In genomic region chr13:42577538-42577937, GRCh38 we compare ENCODE assay signal across 31 cellular contexts. TPM values are rescaled to one million over a fixed set of nuclear protein-coding genes. Genes with fewer than 3 reads are reported as not detected.
DNase-seq lines count a peak whose midpoint lies in the region; ATAC-seq, FAIRE-seq and TF ChIP-seq lines count a peak whose summit lies in the region.
"Had no signal": no experiment of that assay in that cellular context is flagged by ENCODE, and none has a peak within 500 bp of the region (broad histone marks: within the 10 kb centered on the region; RNA-seq: fewer than 3 reads in every experiment).

No MANE protein-coding gene starts in this region.

- FAIRE-seq in GM12892 (lab: Jason Lieb, UNC), result peak; percentile 67
- FAIRE-seq: A204.1, D721Med, HTR-8/SVneo had no signal

- peak; percentile 24 for ATAC-seq in CD4-positive, alpha-beta T cell (ENCODE audit: poor library complexity)
- ATAC-seq: Right ventricle myocardium inferior had no signal

- CTCF ChIA-PET in CD4-positive, alpha-beta T cell (lab: Charles Lee), result interaction anchor here (1.0 kb wide), 1 partner anchor 106 kb away, joined by 3 read pairs; no protein-coding TSS in a partner anchor
- CTCF ChIA-PET in activated CD4-positive, alpha-beta memory T cell treated with anti-CD3 and anti-CD28 coated beads for 36 hours (lab: Charles Lee), result no interaction called here

- no peaks in the 10 kb centered on the region for H3K36me3 Mint-ChIP-seq in CD4-positive, alpha-beta T cell (ENCODE audit: low read depth)
- no peaks in the 10 kb centered on the region for H3K36me3 Mint-ChIP-seq in activated CD4-positive, alpha-beta memory T cell treated with anti-CD3 and anti-CD28 coated beads for 36 hours
- H3K36me3 Mint-ChIP-seq: CD4-positive, CD25-positive, alpha-beta regulatory T cell had no signal

- H3K27ac Mint-ChIP-seq in CD4-positive, alpha-beta T cell, result no peak overlapping the region
- peak overlapping the region; percentile 25 for H3K27ac Mint-ChIP-seq in activated CD4-positive, alpha-beta memory T cell treated with anti-CD3 and anti-CD28 coated beads for 36 hours
- H3K27ac Mint-ChIP-seq: CD4-positive, CD25-positive, alpha-beta regulatory T cell; HFFc6 had no signal

- no peak for TF ChIP-seq CTCF in CD4-positive, alpha-beta T cell (IDR thresholded peaks at IDR 0.05)

- H3K27ac ChIP-seq in CD4-positive, alpha-beta T cell (ENCODE audit: low read depth, low read length), result no peak overlapping the region
- no peak overlapping the region for H3K27ac ChIP-seq in iPS-20b (ENCODE audit: low read length)
- H3K27ac ChIP-seq: BLaER1, GM23248, PC-9, SJSA1 had no signal

- H3K9me3 Mint-ChIP-seq in CD4-positive, alpha-beta T cell, result no peaks in the 10 kb centered on the region
- no peaks in the 10 kb centered on the region for H3K9me3 Mint-ChIP-seq in activated CD4-positive, alpha-beta memory T cell treated with anti-CD3 and anti-CD28 coated beads for 36 hours

- H3K27me3 Mint-ChIP-seq in CD4-positive, alpha-beta T cell, result peaks cover 6% of the 10 kb centered on the region
- peaks cover 20% of the 10 kb centered on the region for H3K27me3 Mint-ChIP-seq in activated CD4-positive, alpha-beta memory T cell treated with anti-CD3 and anti-CD28 coated beads for 36 hours

- H3K4me1 ChIP-seq in iPS-20b (ENCODE audit: insufficient read depth, low read length), result peaks cover 26% of the 10 kb centered on the region
- H3K4me1 ChIP-seq: BLaER1, HAP-1, SJSA1 had no signal

- peaks cover 33% of the 10 kb centered on the region for H3K4me1 Mint-ChIP-seq in CD4-positive, alpha-beta T cell (ENCODE audit: low read depth)
- H3K4me1 Mint-ChIP-seq in activated CD4-positive, alpha-beta memory T cell treated with anti-CD3 and anti-CD28 coated beads for 36 hours (ENCODE audit: low read depth), result peaks cover 34% of the 10 kb centered on the region

- no peaks in the 10 kb centered on the region for H3K9me3 ChIP-seq in CD4-positive, alpha-beta T cell (ENCODE audit: control insufficient read depth, low read length)
- H3K9me3 ChIP-seq in iPS-20b (ENCODE audit: insufficient read depth, low read depth, low read length), result 0 out of 2 replicates have a peak, but pooled peaks cover under 1% of the 10 kb centered on the region
- H3K9me3 ChIP-seq: HAP-1, MG63, SJSA1 had no signal

- peak overlapping the region; percentile 39; the same call in 1 of the 2 replicates for H3K9ac ChIP-seq in iPS-20b (ENCODE audit: low read depth, low read length)
- H3K9ac ChIP-seq: BLaER1, GM23248 had no signal

- H3K27me3 ChIP-seq in CD4-positive, alpha-beta T cell (ENCODE audit: control insufficient read depth, insufficient read depth, low read length), result no peaks in the 10 kb centered on the region
- H3K27me3 ChIP-seq in iPS-20b (ENCODE audit: insufficient read depth, low read length), result peaks cover 37% of the 10 kb centered on the region
- H3K27me3 ChIP-seq: BLaER1 had no signal

- DNase-seq in CD4-positive, alpha-beta T cell, result no peak
- DNase-seq in GM12892 (ENCODE audit: insufficient read length) (no peak), NCI-H524 treated with DMSO at 0.1 percent for 48 hours (lab: John Stamatoyannopoulos, UW) (no peak)
- DNase-seq in activated CD4-positive, alpha-beta memory T cell treated with anti-CD3 and anti-CD28 coated beads for 36 hours, result no peak
- no peak for DNase-seq in stimulated activated naive CD4-positive, alpha-beta T cell treated with Interleukin-2 at 50 U/mL for 16 hours (lab: John Stamatoyannopoulos, UW)
- no peak for DNase-seq in activated CD4-positive, alpha-beta T cell treated with anti-CD3 and anti-CD28 coated beads, Interleukin-2, amount 50 U/mL, for 4 hours
- DNase-seq in activated CD8-positive, alpha-beta memory T cell treated with anti-CD3 and anti-CD28 coated beads for 24 hours, result no peak
- DNase-seq: DMS53, GM23248, HFFc6, KBM-7, MG63, NCI-H1105 treated with DMSO at 0.1 percent for 48 hours, NCI-H146, NCI-H2029, NCI-H446, NCI-H526 treated with DMSO at 0.1 percent for 48 hours, PC-9 had no signal

- POLR2A ChIA-PET in CD4-positive, alpha-beta T cell (lab: Charles Lee), result interaction anchor here (0.6 kb wide), 1 partner anchor 11 kb away, joined by 3 read pairs; no protein-coding TSS in a partner anchor
- POLR2A ChIA-PET in activated CD4-positive, alpha-beta memory T cell treated with anti-CD3 and anti-CD28 coated beads for 36 hours (lab: Charles Lee), result no interaction called here

- peaks cover 10% of the 10 kb centered on the region; the same call in 1 of the 2 replicates for H3K36me3 ChIP-seq in iPS-20b (ENCODE audit: insufficient read depth, low read depth, low read length)
- H3K36me3 ChIP-seq: BLaER1, HAP-1, MG63, SJSA1 had no signal

- peak overlapping the region; percentile 25; the same call in 1 of the 2 replicates for H3K4me3 ChIP-seq in iPS-20b (ENCODE audit: low read length)
- H3K4me3 ChIP-seq: BLaER1, GM23248, HAP-1, MG63, PC-9, SJSA1 had no signal

- intact Hi-C loops in CD4-positive, alpha-beta T cell (cut with DNase I, micrococcal nuclease), result no loop called here
- intact Hi-C loops in activated CD4-positive, alpha-beta memory T cell treated with anti-CD3 and anti-CD28 coated beads for 36 hours (cut with micrococcal nuclease), result loop anchor here (5.0 to 10.0 kb wide), 2 partner anchors 223 to 245 kb away; no protein-coding TSS in a partner anchor

- peak overlapping the region; percentile 49 for H3K4me3 Mint-ChIP-seq in CD4-positive, alpha-beta T cell
- H3K4me3 Mint-ChIP-seq in activated CD4-positive, alpha-beta memory T cell treated with anti-CD3 and anti-CD28 coated beads for 36 hours, result no peak overlapping the region
- H3K4me3 Mint-ChIP-seq: HFFc6 had no signal

- no peak; the same call in 1 of the 2 replicates for TF ChIP-seq POLR2A in GM12892 (IDR thresholded peaks at IDR 0.05; ENCODE audit: low read depth, low read length)

RNA-seq across cellular contexts. Expression of gene TNFSF11, which starts 3.6 kb away (rescaled TPM):
- total RNA-seq in CD4-positive, alpha-beta T cell, result under 1 TPM; 0.38 to 0.45 TPM
- polyA plus RNA-seq in GM12892 (2012; ENCODE audit: missing spikeins), result 41.3 TPM
- 1 to 10 TPM; 3.7 to 4.5 TPM for total RNA-seq in activated CD4-positive, alpha-beta memory T cell treated with anti-CD3 and anti-CD28 coated beads for 36 hours
- total RNA-seq: Daoy, G401, GM23248, HFFc6, PC-9, Right ventricle myocardium inferior, RPMI7951 had no signal
- polyA plus RNA-seq: AG04450, GM23248 had no signal
